Comparison of ENCODE assay signal across 28 cellular contexts in genomic region chrX:150761819-150762216, GRCh38.
"Had no signal": no experiment of that assay in that cellular context is flagged by ENCODE, and none has a peak within 500 bp of the region (broad histone marks: within the 10 kb centered on the region; RNA-seq: fewer than 3 reads in every experiment).

No MANE protein-coding gene starts in this region.

- H3K27ac ChIP-seq: stomach, suprapubic skin, testis, thoracic aorta, thyroid gland, tibial artery, tibial nerve, transverse colon, upper lobe of left lung, upper lobe of right lung, uterus, vagina had no signal

- H3K27ac Mint-ChIP-seq: stimulated activated memory B cell treated with anti-CD40 and anti-IgM and Interleukin-4, amounts not matched to agents 10 μg/mL and 1 μg/mL and 100 μg/mL, for 72 hours; type B pancreatic cell had no signal

- H3K36me3 ChIP-seq: thoracic aorta, thyroid gland, transverse colon, upper lobe of right lung, uterus, vagina had no signal

- H3K4me1 ChIP-seq: suprapubic skin, testis, thyroid gland, tibial artery, tibial nerve, transverse colon, upper lobe of right lung, uterus, vagina had no signal

- H3K27me3 Mint-ChIP-seq: stimulated activated memory B cell treated with anti-CD40 and anti-IgM and Interleukin-4, amounts not matched to agents 10 μg/mL and 1 μg/mL and 100 μg/mL, for 72 hours; stimulated activated naive B cell treated with anti-CD40 and anti-IgM and Interleukin-4, amounts not matched to agents 10 μg/mL and 1 μg/mL and 100 μg/mL, for 72 hours; stimulated activated naive CD8-positive, alpha-beta T cell treated with anti-CD3 and anti-CD28 coated beads, Interleukin-15, amount 100 ng/mL, for 72 hours; stimulated activated naive CD8-positive, alpha-beta T cell treated with anti-CD3 and anti-CD28 coated beads, Interleukin-15, Interleukin-2, amounts not matched to agents 100 ng/mL and 50 ng/mL, for 24 hours; type B pancreatic cell had no signal

- ATAC-seq: stimulated activated effector memory CD8-positive, alpha-beta T cell treated with anti-CD3 and anti-CD28 coated beads, Interleukin-12 subunit alpha, Interleukin-12 subunit beta, amount 100 ng/mL, for 72 hours; stimulated activated memory B cell treated with anti-CD40 and anti-IgM and Interleukin-4, amounts not matched to agents 10 μg/mL and 1 μg/mL and 100 μg/mL, for 72 hours; stimulated activated naive B cell treated with anti-CD40 and anti-IgM and Interleukin-4, amounts not matched to agents 10 μg/mL and 1 μg/mL and 100 μg/mL, for 72 hours; stimulated activated naive CD8-positive, alpha-beta T cell treated with anti-CD3 and anti-CD28 coated beads, Interleukin-15, amount 100 ng/mL, for 72 hours; upper lobe of right lung had no signal

- H3K9me3 Mint-ChIP-seq: stimulated activated effector memory CD8-positive, alpha-beta T cell treated with anti-CD3 and anti-CD28 coated beads, Interleukin-12 subunit alpha, Interleukin-12 subunit beta, amount 100 ng/mL, for 72 hours; stimulated activated memory B cell treated with anti-CD40 and anti-IgM and Interleukin-4, amounts not matched to agents 10 μg/mL and 1 μg/mL and 100 μg/mL, for 72 hours; stimulated activated naive B cell treated with anti-CD40 and anti-IgM and Interleukin-4, amounts not matched to agents 10 μg/mL and 1 μg/mL and 100 μg/mL, for 72 hours; stimulated activated naive CD8-positive, alpha-beta T cell treated with anti-CD3 and anti-CD28 coated beads, Interleukin-15, amount 100 ng/mL, for 72 hours; stimulated activated naive CD8-positive, alpha-beta T cell treated with anti-CD3 and anti-CD28 coated beads, Interleukin-15, Interleukin-2, amounts not matched to agents 100 ng/mL and 50 ng/mL, for 24 hours; type B pancreatic cell had no signal

- H3K4me3 Mint-ChIP-seq: stimulated activated effector memory CD8-positive, alpha-beta T cell treated with anti-CD3 and anti-CD28 coated beads, Interleukin-12 subunit alpha, Interleukin-12 subunit beta, amount 100 ng/mL, for 72 hours; stimulated activated memory B cell treated with anti-CD40 and anti-IgM and Interleukin-4, amounts not matched to agents 10 μg/mL and 1 μg/mL and 100 μg/mL, for 72 hours; stimulated activated naive B cell treated with anti-CD40 and anti-IgM and Interleukin-4, amounts not matched to agents 10 μg/mL and 1 μg/mL and 100 μg/mL, for 72 hours; stimulated activated naive CD8-positive, alpha-beta T cell treated with anti-CD3 and anti-CD28 coated beads, Interleukin-15, amount 100 ng/mL, for 72 hours; stimulated activated naive CD8-positive, alpha-beta T cell treated with anti-CD3 and anti-CD28 coated beads, Interleukin-15, Interleukin-2, amounts not matched to agents 100 ng/mL and 50 ng/mL, for 24 hours; type B pancreatic cell had no signal

- DNase-seq: stimulated activated CD4-positive, alpha-beta T cell treated with anti-CD3 and anti-CD28 coated beads, Interleukin-2, amount 100 ng/mL, for 48 hours; stimulated activated CD4-positive, alpha-beta T cell treated with anti-CD3 and anti-CD28 coated beads, Interleukin-4, amount 100 ng/mL, for 1 hour; stimulated activated CD4-positive, alpha-beta T cell treated with anti-CD3 and anti-CD28 coated beads, Interleukin-4, amount 100 ng/mL, for 24 hours; stimulated activated CD4-positive, alpha-beta T cell treated with anti-CD3 and anti-CD28 coated beads, Interleukin-4, amount 100 ng/mL, for 4 hours; stimulated activated CD8-positive, alpha-beta memory T cell treated with anti-CD3 and anti-CD28 coated beads, Interleukin-4, amount 100 ng/mL, for 48 hours; stimulated activated naive B cell treated with anti-CD40 and anti-IgM and Interleukin-4, amounts not matched to agents 10 μg/mL and 1 μg/mL and 100 μg/mL, for 72 hours; stimulated activated naive CD4-positive, alpha-beta T cell; stimulated activated naive CD4-positive, alpha-beta T cell treated with Interleukin-2 at 50 U/mL for 16 hours; stimulated activated naive CD8-positive, alpha-beta T cell treated with anti-CD3 and anti-CD28 coated beads, Interleukin-15, amount 100 ng/mL, for 72 hours; stimulated activated naive CD8-positive, alpha-beta T cell treated with anti-CD3 and anti-CD28 coated beads, Interleukin-15, Interleukin-2, amounts not matched to agents 100 U/mL and 50 U/mL, for 24 hours; stomach; substantia nigra; testis; thyroid gland; tibial artery; transverse colon; trophoblast cell; upper lobe of left lung; upper lobe of right lung; uterus had no signal

- H3K4me3 ChIP-seq: stomach, suprapubic skin, testis, thoracic aorta, thyroid gland, tibial artery, tibial nerve, transverse colon, upper lobe of left lung, upper lobe of right lung, uterus, vagina had no signal

- H3K9me3 ChIP-seq: stomach, suprapubic skin, testis, thoracic aorta, thyroid gland, tibial artery, tibial nerve, transverse colon, upper lobe of left lung, upper lobe of right lung, uterus, vagina had no signal

- H3K4me1 Mint-ChIP-seq: stimulated activated effector memory CD8-positive, alpha-beta T cell treated with anti-CD3 and anti-CD28 coated beads, Interleukin-12 subunit alpha, Interleukin-12 subunit beta, amount 100 ng/mL, for 72 hours; stimulated activated memory B cell treated with anti-CD40 and anti-IgM and Interleukin-4, amounts not matched to agents 10 μg/mL and 1 μg/mL and 100 μg/mL, for 72 hours; stimulated activated naive B cell treated with anti-CD40 and anti-IgM and Interleukin-4, amounts not matched to agents 10 μg/mL and 1 μg/mL and 100 μg/mL, for 72 hours; stimulated activated naive CD8-positive, alpha-beta T cell treated with anti-CD3 and anti-CD28 coated beads, Interleukin-15, amount 100 ng/mL, for 72 hours had no signal

- H3K27me3 ChIP-seq: stomach, suprapubic skin, testis, thyroid gland, tibial artery, tibial nerve, transverse colon, upper lobe of left lung, upper lobe of right lung, uterus, vagina had no signal
